Comparison of ENCODE assay signal across 10 cellular contexts in the genomic region with DNA sequence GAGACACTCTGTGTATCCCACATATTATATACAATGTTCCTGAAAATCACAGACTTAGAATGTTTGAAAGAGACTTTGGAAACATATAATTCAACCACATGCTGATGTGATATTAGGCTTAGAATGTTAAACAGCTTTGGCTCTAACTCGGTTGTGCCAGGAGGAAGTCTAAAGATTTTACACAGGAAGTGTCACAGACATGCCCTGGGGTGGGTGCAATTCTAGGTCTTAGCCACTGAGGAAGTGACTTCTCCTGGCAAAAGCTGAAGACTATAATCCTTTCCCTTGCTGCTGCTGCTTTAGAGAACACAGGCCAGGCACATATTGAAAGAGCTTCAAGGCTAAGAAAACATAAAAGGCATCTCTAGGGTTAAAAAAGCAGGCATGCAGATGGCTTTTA. TPM values are rescaled to one million over a fixed set of nuclear protein-coding genes. Genes with fewer than 3 reads are reported as not detected.
A peak's percentile ranks its signal among the peaks of the same experiment; 100 is the strongest.
DNase-seq lines count a peak whose midpoint lies in the region; TF ChIP-seq lines count a peak whose summit lies in the region.
"Had no signal": no experiment of that assay in that cellular context is flagged by ENCODE, and none has a peak within 500 bp of the region (broad histone marks: within the 10 kb centered on the region; RNA-seq: fewer than 3 reads in every experiment).

No MANE protein-coding gene starts in this region.

- no peaks in the 10 kb centered on the region for H3K27me3 ChIP-seq in Peyer's patch
- H3K27me3 ChIP-seq: testis had no signal

- no peaks in the 10 kb centered on the region for H3K9me3 ChIP-seq in Peyer's patch
- H3K9me3 ChIP-seq: testis had no signal

- no peak for TF ChIP-seq POLR2A in Peyer's patch (IDR thresholded peaks at IDR 0.05)

- no peak for TF ChIP-seq CTCF in Peyer's patch (IDR thresholded peaks at IDR 0.05)

- H3K27ac ChIP-seq in Peyer's patch = no peak overlapping the region
- H3K27ac ChIP-seq: 22Rv1, testis had no signal

- CTCF ChIA-PET in HEK293T (lab: Yijun Ruan, JAX) = no interaction called here

- H3K4me3 ChIP-seq in Peyer's patch = no peak overlapping the region
- H3K4me3 ChIP-seq: testis had no signal

- POLR2A ChIA-PET in HEK293T (lab: Yijun Ruan, JAX) = interaction anchor here (0.5 kb wide), 1 partner anchor 15 kb away, joined by 3 read pairs; no protein-coding TSS in a partner anchor

- peaks cover 0 to 6% (median 3%) of the 10 kb centered on the region in 4 donors for H3K4me1 ChIP-seq in Peyer's patch
- H3K4me1 ChIP-seq: testis had no signal

- no peaks in the 10 kb centered on the region for H3K36me3 ChIP-seq in Peyer's patch

- DNase-seq in DMS53 (lab: John Stamatoyannopoulos, UW) (peak; percentile 17), DMS53 treated with DMSO at 0.1 percent for 48 hours (lab: John Stamatoyannopoulos, UW; ENCODE audit: unreplicated experiment) (no peak), Peyer's patch (peak in 2 of 3 donors; percentile 37 to 59), HEK293T (ENCODE audit: extremely low spot score) (no peak), NCI-H2081 (lab: John Stamatoyannopoulos, UW) (no peak), retina (no peak)
- peak; percentile 20 for DNase-seq in activated gamma-delta T cell treated with anti-CD3 and anti-CD28 coated beads, Interleukin-2, amount 50 U/mL, for 16 hours (ENCODE audit: low read depth)
- DNase-seq in stimulated activated CD8-positive, alpha-beta memory T cell treated with anti-CD3 and anti-CD28 coated beads, Interleukin-4, amount 100 ng/mL, for 1 hour (ENCODE audit: low read depth in 2 of 2, low spot score in 1 of 2) = peak; percentile 5 to 19
- DNase-seq: testis had no signal

TF ChIP-seq in HEK293T, 16 proteins besides CTCF, POLR2A, EP300 and RAD21:
- TF ChIP-seq ZNF384 (IDR thresholded peaks at IDR 0.05) = no peak
- TF ChIP-seq FOXA1 (IDR thresholded peaks at IDR 0.05) = no peak
- no peak for TF ChIP-seq BHLHE40 (IDR thresholded peaks at IDR 0.05; ENCODE audit: borderline replicate concordance)
- no peak for TF ChIP-seq ARNT (IDR thresholded peaks at IDR 0.05)
- TF ChIP-seq SP1 (IDR thresholded peaks at IDR 0.05) = no peak
- TF ChIP-seq L3MBTL2 (conservative IDR thresholded peaks at IDR 0.05) = no peak
- TF ChIP-seq HDGF (IDR thresholded peaks at IDR 0.05; ENCODE audit: borderline replicate concordance) = no peak
- no peak for TF ChIP-seq LEF1 (IDR thresholded peaks at IDR 0.05; ENCODE audit: borderline replicate concordance)
- no peak for TF ChIP-seq FOXK2 (IDR thresholded peaks at IDR 0.05)
- TF ChIP-seq NFRKB (IDR thresholded peaks at IDR 0.05) = no peak
- TF ChIP-seq ELF4 (IDR thresholded peaks at IDR 0.05) = no peak
- TF ChIP-seq, protein P1, sequence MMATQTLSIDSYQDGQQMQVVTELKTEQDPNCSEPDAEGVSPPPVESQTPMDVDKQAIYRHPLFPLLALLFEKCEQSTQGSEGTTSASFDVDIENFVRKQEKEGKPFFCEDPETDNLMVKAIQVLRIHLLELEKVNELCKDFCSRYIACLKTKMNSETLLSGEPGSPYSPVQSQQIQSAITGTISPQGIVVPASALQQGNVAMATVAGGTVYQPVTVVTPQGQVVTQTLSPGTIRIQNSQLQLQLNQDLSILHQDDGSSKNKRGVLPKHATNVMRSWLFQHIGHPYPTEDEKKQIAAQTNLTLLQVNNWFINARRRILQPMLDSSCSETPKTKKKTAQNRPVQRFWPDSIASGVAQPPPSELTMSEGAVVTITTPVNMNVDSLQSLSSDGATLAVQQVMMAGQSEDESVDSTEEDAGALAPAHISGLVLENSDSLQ (IDR thresholded peaks at IDR 0.05) = no peak
- TF ChIP-seq CTBP1 (IDR thresholded peaks at IDR 0.05; ENCODE audit: borderline replicate concordance) = no peak
- TF ChIP-seq SUZ12 (IDR thresholded peaks at IDR 0.05) = no peak
- no peak for TF ChIP-seq FOXM1 (IDR thresholded peaks at IDR 0.05; ENCODE audit: borderline replicate concordance)
- no peak for TF ChIP-seq TARDBP (IDR thresholded peaks at IDR 0.05)

RNA-seq across cellular contexts. Expression of a gene that starts 51.0 kb away (rescaled TPM):
- 1,000 to 10,000 TPM in 1 of 4 donors, 100 to 1,000 TPM in 3; 530 to 1,560 (median 801) TPM for total RNA-seq in Peyer's patch

Comparison
In these comparisons a context has a peak if more than half of its experiments do, and no peak if none do; other contexts are left out.
1. DNase-seq: peak in DMS53 (single experiment), Peyer's patch (2 of 3), activated gamma-delta T cell treated with anti-CD3 and anti-CD28 coated beads, Interleukin-2, amount 50 U/mL, for 16 hours (single experiment) and stimulated activated CD8-positive, alpha-beta memory T cell treated with anti-CD3 and anti-CD28 coated beads, Interleukin-4, amount 100 ng/mL, for 1 hour (2 of 2); none in DMS53 treated with DMSO at 0.1 percent for 48 hours (single experiment), HEK293T (single experiment), NCI-H2081 (0 of 2) and retina (single experiment).